ENCODE assay signal across 15 cellular contexts in the genomic region with DNA sequence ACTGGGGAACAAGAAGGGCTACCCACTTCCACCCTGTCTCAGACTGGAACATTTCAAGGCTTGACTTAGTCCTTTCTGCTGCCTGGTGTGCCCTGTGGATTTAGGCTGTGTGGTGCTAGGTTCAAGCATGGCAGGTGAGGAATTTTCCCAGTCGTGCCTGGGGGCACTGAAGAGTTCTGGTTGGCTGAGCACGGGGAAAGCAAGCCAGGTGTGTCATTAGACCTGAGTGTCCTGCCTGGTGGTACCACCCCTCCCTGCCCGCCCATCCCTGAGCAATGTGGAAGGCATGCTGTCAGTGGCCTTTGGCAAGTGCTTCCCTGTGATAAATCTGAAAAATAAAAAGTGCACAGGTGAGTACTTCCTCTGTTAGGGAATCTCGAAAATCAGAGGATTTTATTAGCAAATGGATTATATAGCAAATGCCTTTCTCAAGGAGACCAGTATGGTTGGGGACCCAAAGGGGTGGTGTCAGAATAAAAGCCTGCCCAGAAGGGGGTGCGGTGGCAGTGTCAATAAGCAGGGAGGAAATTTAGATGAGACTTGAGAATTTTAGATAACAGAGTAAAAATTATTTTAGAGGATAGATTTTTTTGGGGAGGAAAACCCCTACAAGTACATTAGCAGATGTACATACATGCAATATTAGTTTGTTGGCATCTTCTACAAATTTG. TPM values are rescaled to one million over a fixed set of nuclear protein-coding genes. Genes with fewer than 3 reads are reported as not detected.
DNase-seq lines count a peak whose midpoint lies in the region; TF ChIP-seq lines count a peak whose summit lies in the region.
"Had no signal": no experiment of that assay in that cellular context is flagged by ENCODE, and none has a peak within 500 bp of the region (broad histone marks: within the 10 kb centered on the region; RNA-seq: fewer than 3 reads in every experiment).

No MANE protein-coding gene starts in this region.

- H3K4me3 ChIP-seq in mammary epithelial cell (replicated peaks in 1 of 3; ENCODE audit: insufficient read depth in 1 of 3, low read depth in 2 of 3, low read length in 3 of 3) (no peak overlapping the region), BE2C (ENCODE audit: low read depth, low read length) (no peak overlapping the region)
- H3K4me3 ChIP-seq: gastroesophageal sphincter had no signal

- dilution Hi-C loops in mammary epithelial cell (cut with HindIII; ENCODE audit: low sequenced_read_pairs), result no loop called here

- peaks cover 100% of the 10 kb centered on the region for H3K4me1 Mint-ChIP-seq in nephron progenitor cell

- no peaks in the 10 kb centered on the region for H3K36me3 ChIP-seq in mammary epithelial cell (ENCODE audit: insufficient read depth, low read length)
- no peaks in the 10 kb centered on the region; the same call in none of the 2 replicates for H3K36me3 ChIP-seq in BE2C
- H3K36me3 ChIP-seq: gastroesophageal sphincter had no signal

- peak overlapping the region; percentile 43 for H3K4me2 ChIP-seq in mammary epithelial cell (ENCODE audit: insufficient read depth, low read depth, low read length)

- no peak for TF ChIP-seq CTCF in mammary epithelial cell (conservative IDR thresholded peaks at IDR 0.05 in 1 of 2, IDR thresholded peaks at IDR 0.05 in 1 of 2; ENCODE audit: extremely low read depth in 1 of 2, insufficient read depth in 1 of 2, low read depth in 1 of 2, low read length in 2 of 2)
- no peak for TF ChIP-seq CTCF in nephron progenitor cell (IDR thresholded peaks at IDR 0.05)
- TF ChIP-seq CTCF in BE2C (IDR thresholded peaks at IDR 0.05; ENCODE audit: low read depth, low read length), result no peak

- peak overlapping the region; percentile 99 for H3K27ac Mint-ChIP-seq in nephron progenitor cell
- H3K27ac Mint-ChIP-seq: activated CD4-positive, alpha-beta memory T cell treated with anti-CD3 and anti-CD28 coated beads for 36 hours; activated naive CD4-positive, alpha-beta T cell treated with anti-CD3 and anti-CD28 coated beads, Interleukin-2, amount 50 U/mL, for 24 hours; CD4-positive, alpha-beta memory T cell; stimulated activated effector memory CD8-positive, alpha-beta T cell treated with anti-CD3 and anti-CD28 coated beads, Interleukin-12 subunit alpha, Interleukin-12 subunit beta, amount 100 ng/mL, for 72 hours; T-helper 1 cell treated with Interleukin-12 subunit alpha and Interleukin-12 subunit beta and Interleukin-4 antibody, amounts not matched to agents 30 μg/mL and 1 μg/mL, for 36 hours had no signal

- H3K9me3 Mint-ChIP-seq in nephron progenitor cell, result no peaks in the 10 kb centered on the region
- H3K9me3 Mint-ChIP-seq: activated CD4-positive, alpha-beta memory T cell treated with anti-CD3 and anti-CD28 coated beads for 36 hours; activated naive CD4-positive, alpha-beta T cell treated with anti-CD3 and anti-CD28 coated beads, Interleukin-2, amount 50 U/mL, for 24 hours; stimulated activated effector memory CD8-positive, alpha-beta T cell treated with anti-CD3 and anti-CD28 coated beads, Interleukin-12 subunit alpha, Interleukin-12 subunit beta, amount 100 ng/mL, for 72 hours; T-helper 1 cell treated with Interleukin-12 subunit alpha and Interleukin-12 subunit beta and Interleukin-4 antibody, amounts not matched to agents 30 μg/mL and 1 μg/mL, for 36 hours had no signal

- no peaks in the 10 kb centered on the region for H3K27me3 ChIP-seq in mammary epithelial cell (ENCODE audit: insufficient read depth, low read length)
- no peaks in the 10 kb centered on the region for H3K27me3 ChIP-seq in BE2C
- H3K27me3 ChIP-seq: gastroesophageal sphincter had no signal

- no peak overlapping the region for H3K9ac ChIP-seq in mammary epithelial cell (ENCODE audit: insufficient read depth, low read length)

- 21% methylated on average over 5 of the region's 5 CpGs for WGBS in mammary epithelial cell (ENCODE audit: low coverage, missing lambda C conversion rate)

- peaks cover 67% of the 10 kb centered on the region for H3K4me1 ChIP-seq in mammary epithelial cell (ENCODE audit: insufficient read depth, low read length)
- H3K4me1 ChIP-seq in BE2C, result peaks cover 34% of the 10 kb centered on the region

- H4K20me1 ChIP-seq in mammary epithelial cell (ENCODE audit: insufficient read depth, low read length), result no peaks in the 10 kb centered on the region

- H3K79me2 ChIP-seq in mammary epithelial cell (ENCODE audit: insufficient read depth, low read length), result peaks cover 89% of the 10 kb centered on the region

- in situ Hi-C loops in mammary epithelial cell (cut with MboI; ENCODE audit: low sequenced_read_pairs in 2 of 2), result no loop called here

- H3K27ac ChIP-seq in mammary epithelial cell (ENCODE audit: insufficient read depth, low read depth, low read length), result peak overlapping the region; percentile 98
- H3K27ac ChIP-seq: gastroesophageal sphincter had no signal

- no peaks in the 10 kb centered on the region for H3K36me3 Mint-ChIP-seq in nephron progenitor cell (ENCODE audit: low read depth)
- H3K36me3 Mint-ChIP-seq: activated CD4-positive, alpha-beta memory T cell treated with anti-CD3 and anti-CD28 coated beads for 36 hours; activated naive CD4-positive, alpha-beta T cell treated with anti-CD3 and anti-CD28 coated beads, Interleukin-2, amount 50 U/mL, for 24 hours; CD4-positive, alpha-beta memory T cell; stimulated activated effector memory CD8-positive, alpha-beta T cell treated with anti-CD3 and anti-CD28 coated beads, Interleukin-12 subunit alpha, Interleukin-12 subunit beta, amount 100 ng/mL, for 72 hours had no signal

- intact Hi-C loops in mammary epithelial cell (cut with micrococcal nuclease), result loop anchor here (5.0 kb wide), 1 partner anchor 365 kb away; no protein-coding TSS in a partner anchor

- BruUV-seq in mammary epithelial cell (replicated peaks; lab: Mats Ljungman, UMichigan), result no TSS peak

- CTCF ChIA-PET in mammary epithelial cell (lab: Charles Lee; ENCODE audit: low non-redundant PET), result no interaction called here

- DNase-seq in DMS79 (lab: John Stamatoyannopoulos, UW) (peak; percentile 55), NCI-H146 treated with DMSO at 0.1 percent for 48 hours (lab: John Stamatoyannopoulos, UW; ENCODE audit: unreplicated experiment) (peak; percentile 42), mammary epithelial cell (peak; percentile 83), nephron progenitor cell (no peak), globus pallidus (ENCODE audit: low spot score) (no peak), BE2C (no peak), ureter (ENCODE audit: low spot score) (no peak)
- no peak for DNase-seq in activated effector memory CD4-positive, alpha-beta T cell treated with Interleukin-2 at 50 U/mL for 16 hours
- DNase-seq: activated CD4-positive, alpha-beta memory T cell treated with anti-CD3 and anti-CD28 coated beads for 36 hours; CD4-positive, alpha-beta memory T cell; occipital lobe had no signal

- H2AFZ ChIP-seq in mammary epithelial cell (ENCODE audit: low read depth, low read length), result no peak overlapping the region

- H3K27me3 Mint-ChIP-seq in nephron progenitor cell (ENCODE audit: low read depth, poor library complexity), result no peaks in the 10 kb centered on the region

- peak overlapping the region; percentile 61 for H3K4me3 Mint-ChIP-seq in nephron progenitor cell
- H3K4me3 Mint-ChIP-seq: activated CD4-positive, alpha-beta memory T cell treated with anti-CD3 and anti-CD28 coated beads for 36 hours; activated naive CD4-positive, alpha-beta T cell treated with anti-CD3 and anti-CD28 coated beads, Interleukin-2, amount 50 U/mL, for 24 hours; CD4-positive, alpha-beta memory T cell; stimulated activated effector memory CD8-positive, alpha-beta T cell treated with anti-CD3 and anti-CD28 coated beads, Interleukin-12 subunit alpha, Interleukin-12 subunit beta, amount 100 ng/mL, for 72 hours; T-helper 1 cell treated with Interleukin-12 subunit alpha and Interleukin-12 subunit beta and Interleukin-4 antibody, amounts not matched to agents 30 μg/mL and 1 μg/mL, for 36 hours had no signal

- H3K9me3 ChIP-seq in mammary epithelial cell (replicated peaks; ENCODE audit: insufficient read depth, low read length), result no peaks in the 10 kb centered on the region
- no peaks in the 10 kb centered on the region for H3K9me3 ChIP-seq in BE2C
- H3K9me3 ChIP-seq: gastroesophageal sphincter had no signal

RNA-seq across cellular contexts. Expression of a gene that starts 22.8 kb away (rescaled TPM):
- 100 to 1,000 TPM in 1 of 2 donors, 10 to 100 TPM in 1; 93.9 to 107 TPM for total RNA-seq in mammary epithelial cell
- 21.3 TPM for polyA plus RNA-seq in mammary epithelial cell
- polyA minus RNA-seq in mammary epithelial cell, result 88.8 TPM
- 39.2 TPM for polyA plus RNA-seq in BE2C (2012; ENCODE audit: insufficient read depth, insufficient read length, low read depth)
- 117 TPM for total RNA-seq in ureter

Comparison
In these comparisons a context has a peak if more than half of its experiments do, and no peak if none do; other contexts are left out.
1. DNase-seq: peak in DMS79 (single experiment), NCI-H146 treated with DMSO at 0.1 percent for 48 hours (single experiment) and mammary epithelial cell (single experiment); none in nephron progenitor cell (single experiment), activated effector memory CD4-positive, alpha-beta T cell treated with Interleukin-2 at 50 U/mL for 16 hours (single experiment), globus pallidus (single experiment), BE2C (single experiment) and ureter (single experiment).